Comparison of ENCODE assay signal across 10 cellular contexts in the genomic region with DNA sequence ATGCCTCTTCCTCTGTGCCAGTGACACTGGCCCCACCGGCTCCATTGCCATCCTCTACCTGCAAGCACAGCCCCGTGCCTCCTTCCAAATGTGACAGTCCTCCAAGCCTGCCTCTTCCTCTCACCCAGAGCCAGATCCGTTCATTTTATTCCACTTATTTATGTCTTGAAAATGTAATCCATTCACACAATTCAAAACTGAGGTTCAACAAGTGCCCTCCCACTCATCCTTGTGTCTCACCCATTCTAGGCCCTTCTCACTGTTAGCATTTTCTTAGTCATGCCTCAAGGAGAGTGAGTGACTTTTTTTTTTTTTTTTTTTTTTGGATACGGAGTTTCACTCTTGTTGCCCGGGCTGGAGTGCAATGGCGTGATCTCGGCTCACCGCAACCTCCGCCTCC. TPM values are rescaled to one million over a fixed set of nuclear protein-coding genes. Genes with fewer than 3 reads are reported as not detected.
"Had no signal": no experiment of that assay in that cellular context is flagged by ENCODE, and none has a peak within 500 bp of the region (broad histone marks: within the 10 kb centered on the region; RNA-seq: fewer than 3 reads in every experiment).

No MANE protein-coding gene starts in this region.

- H3K9me3 Mint-ChIP-seq: H9, HFFc6, IgD-negative memory B cell had no signal

- H2AFZ ChIP-seq: GM23248 had no signal

- H3K4me3 Mint-ChIP-seq: H9, HFFc6, IgD-negative memory B cell had no signal

- DNase-seq: GM23248, GOT3, H9, HCEC 1CT, HFFc6, KBM-7 had no signal

- H3K4me2 ChIP-seq: KMS-11 had no signal

- H3K4me3 ChIP-seq: GM23248 had no signal

- H3K27ac Mint-ChIP-seq: HFFc6, IgD-negative memory B cell had no signal

- H3K9ac ChIP-seq: GM23248, KMS-11 had no signal

- H3K27ac ChIP-seq: GM23248, HL-60, KMS-11 had no signal

RNA-seq across cellular contexts. Expression of gene FKBP6, which starts 41.7 kb away (rescaled TPM):
- total RNA-seq: GM23248, H9, HFFc6, HT1080 had no signal
- polyA plus RNA-seq: GM23248, IgD-negative memory B cell had no signal

RNA-seq across cellular contexts. Expression of gene TRIM50, which starts 41.7 kb away (rescaled TPM):
- total RNA-seq: GM23248, H9, HFFc6, HT1080 had no signal
- polyA plus RNA-seq: GM23248, IgD-negative memory B cell had no signal
